In genomic region chr17:17876959-17877547, GRCh38 we compare ENCODE assay signal across 11 cellular contexts. TPM values are rescaled to one million over a fixed set of nuclear protein-coding genes. Genes with fewer than 3 reads are reported as not detected.
A peak's percentile ranks its signal among the peaks of the same experiment; 100 is the strongest.
DNase-seq lines count a peak whose midpoint lies in the region; ATAC-seq and TF ChIP-seq lines count a peak whose summit lies in the region.
"Had no signal": no experiment of that assay in that cellular context is flagged by ENCODE, and none has a peak within 500 bp of the region (broad histone marks: within the 10 kb centered on the region; RNA-seq: fewer than 3 reads in every experiment).

No MANE protein-coding gene starts in this region.

- H3K4me3 Mint-ChIP-seq in glutamatergic neuron (ENCODE audit: unreplicated experiment), result peak overlapping the region; percentile 32
- H3K4me3 Mint-ChIP-seq in natural killer cell treated with Interleukin-12 subunit alpha and Interleukin-12 subunit beta and Interleukin-15 and Interleukin-18, amount 100 ng/mL, for 72 hours, result no peak overlapping the region
- H3K4me3 Mint-ChIP-seq: activated CD8-positive, alpha-beta T cell treated with anti-CD3 and anti-CD28 coated beads, Interleukin-2, amount 10 ng/mL, durations not matched to agents 7 days and 5 days had no signal

- 5 to 9% methylated on average over 6 of the region's 6 CpGs for WGBS in aorta, 2 donors

- intact Hi-C loops in Right ventricle myocardium inferior (cut with DNase I), result loop anchor here (1.0 to 5.0 kb wide), 2 partner anchors 42 to 95 kb away; partner anchors contain the start of genes DRC3 and TOM1L2
- intact Hi-C loops in cardiac septum (cut with DNase I), result loop anchor here (2.0 to 5.0 kb wide), 2 partner anchors 24 to 45 kb away; no protein-coding TSS in a partner anchor
- intact Hi-C loops in aorta (cut with DNase I), result loop anchor here in 1 of 2 donors (1.0 to 5.0 kb wide), 3 partner anchors 36 to 95 kb away; partner anchors contain the start of genes DRC3 and TOM1L2

- H3K4me1 ChIP-seq in osteoblast (ENCODE audit: insufficient read depth, low read length) (peaks cover 20% of the 10 kb centered on the region), aorta (ENCODE audit: control insufficient read depth in 1 of 2, insufficient read depth in 2 of 2, low read length in 2 of 2) (peaks cover 3 to 7% of the 10 kb centered on the region in 2 donors)

- H3K27ac ChIP-seq in osteoblast (ENCODE audit: low read depth, low read length) (peak overlapping the region; percentile 83), aorta (ENCODE audit: low read depth in 1 of 2, low read length in 2 of 2) (peak overlapping the region; percentile 52 to 78)
- H3K27ac ChIP-seq: A549 had no signal

- peaks cover 38% of the 10 kb centered on the region for H3K4me1 Mint-ChIP-seq in glutamatergic neuron (ENCODE audit: low read depth, unreplicated experiment)
- H3K4me1 Mint-ChIP-seq in natural killer cell treated with Interleukin-12 subunit alpha and Interleukin-12 subunit beta and Interleukin-15 and Interleukin-18, amount 100 ng/mL, for 72 hours (ENCODE audit: low read depth in 2 of 2), result no peaks in the 10 kb centered on the region

- peaks cover 23% of the 10 kb centered on the region for H4K20me1 ChIP-seq in osteoblast (ENCODE audit: insufficient read depth, low read length)

- H3K4me3 ChIP-seq in osteoblast (ENCODE audit: insufficient read depth, low read length) (peak overlapping the region; percentile 31), aorta (ENCODE audit: low read length in 2 of 2) (no peak overlapping the region)
- H3K4me3 ChIP-seq: A549 had no signal

- H3K9me3 Mint-ChIP-seq in glutamatergic neuron (ENCODE audit: unreplicated experiment), result peaks cover 8% of the 10 kb centered on the region
- no peaks in the 10 kb centered on the region for H3K9me3 Mint-ChIP-seq in natural killer cell treated with Interleukin-12 subunit alpha and Interleukin-12 subunit beta and Interleukin-15 and Interleukin-18, amount 100 ng/mL, for 72 hours

- no peaks in the 10 kb centered on the region for H3K36me3 Mint-ChIP-seq in glutamatergic neuron (ENCODE audit: unreplicated experiment)
- H3K36me3 Mint-ChIP-seq in natural killer cell treated with Interleukin-12 subunit alpha and Interleukin-12 subunit beta and Interleukin-15 and Interleukin-18, amount 100 ng/mL, for 72 hours, result no peaks in the 10 kb centered on the region

- H3K27ac Mint-ChIP-seq in glutamatergic neuron (ENCODE audit: unreplicated experiment), result no peak overlapping the region
- no peak overlapping the region for H3K27ac Mint-ChIP-seq in natural killer cell treated with Interleukin-12 subunit alpha and Interleukin-12 subunit beta and Interleukin-15 and Interleukin-18, amount 100 ng/mL, for 72 hours
- H3K27ac Mint-ChIP-seq: activated CD8-positive, alpha-beta T cell treated with anti-CD3 and anti-CD28 coated beads, Interleukin-2, amount 10 ng/mL, durations not matched to agents 7 days and 5 days had no signal

- H3K36me3 ChIP-seq in osteoblast (ENCODE audit: insufficient read depth, low read length) (peaks cover 48% of the 10 kb centered on the region), aorta (ENCODE audit: control insufficient read depth in 1 of 2, insufficient read depth in 2 of 2, low read length in 1 of 2) (peaks cover 0 to under 1% of the 10 kb centered on the region in 2 donors)

- peak overlapping the region; percentile 63 for H3K4me2 ChIP-seq in osteoblast (ENCODE audit: insufficient read depth, low read length)
- H3K4me2 ChIP-seq: A549 had no signal

- no peak overlapping the region for H2AFZ ChIP-seq in osteoblast (ENCODE audit: low read length)

- TF ChIP-seq CTCF in glutamatergic neuron (IDR thresholded peaks at IDR 0.05; ENCODE audit: partially characterized antibody, unreplicated experiment) (no peak), osteoblast (IDR thresholded peaks at IDR 0.05; ENCODE audit: extremely low read depth, low read depth, low read length) (no peak)

- peaks cover 5% of the 10 kb centered on the region for H3K27me3 Mint-ChIP-seq in glutamatergic neuron (ENCODE audit: unreplicated experiment)
- no peaks in the 10 kb centered on the region for H3K27me3 Mint-ChIP-seq in natural killer cell treated with Interleukin-12 subunit alpha and Interleukin-12 subunit beta and Interleukin-15 and Interleukin-18, amount 100 ng/mL, for 72 hours

- ATAC-seq in Right ventricle myocardium inferior, result peak; percentile 65
- peak; percentile 85 for ATAC-seq in aorta (ENCODE audit: low FRiP score)
- no peak for ATAC-seq in natural killer cell treated with Interleukin-12 subunit alpha and Interleukin-12 subunit beta and Interleukin-15 and Interleukin-18, amount 100 ng/mL, for 72 hours
- ATAC-seq: A549; activated CD8-positive, alpha-beta T cell treated with anti-CD3 and anti-CD28 coated beads, Interleukin-2, amount 10 ng/mL, durations not matched to agents 7 days and 5 days had no signal

- H3K9me3 ChIP-seq in osteoblast (ENCODE audit: low read depth, low read length) (no peaks in the 10 kb centered on the region), aorta (ENCODE audit: control insufficient read depth, low read length) (no peaks in the 10 kb centered on the region)
- H3K9me3 ChIP-seq: A549 had no signal

- H3K27me3 ChIP-seq in osteoblast (ENCODE audit: insufficient read depth, low read length) (no peaks in the 10 kb centered on the region), aorta (ENCODE audit: control insufficient read depth in 1 of 2, insufficient read depth in 2 of 2, low read length in 1 of 2) (no peaks in the 10 kb centered on the region)

- no peak for DNase-seq in Right ventricle myocardium inferior (ENCODE audit: missing footprints)
- DNase-seq in cardiac septum (ENCODE audit: low spot score), result no peak
- no peak for DNase-seq in glutamatergic neuron
- DNase-seq in osteoblast (ENCODE audit: insufficient read length, low spot score, missing footprints), result no peak
- DNase-seq in aorta, result peak; percentile 78 to 79
- DNase-seq in hippocampal formation (lab: John Stamatoyannopoulos, UW), result no peak
- no peak for DNase-seq in natural killer cell treated with Interleukin-12 subunit alpha and Interleukin-12 subunit beta and Interleukin-15 and Interleukin-18, amount 100 ng/mL, for 72 hours (ENCODE audit: low spot score)
- no peak for DNase-seq in amniotic stem cell (lab: John Stamatoyannopoulos, UW)
- DNase-seq: activated CD8-positive, alpha-beta T cell treated with anti-CD3 and anti-CD28 coated beads, Interleukin-2, amount 10 ng/mL, durations not matched to agents 7 days and 5 days; NCI-H1436 had no signal

- H3K79me2 ChIP-seq in osteoblast (ENCODE audit: insufficient read depth, low read length), result no peaks in the 10 kb centered on the region

RNA-seq across cellular contexts. Expression of gene SREBF1, which starts 40.3 kb away (rescaled TPM):
- 18.9 TPM for total RNA-seq in Right ventricle myocardium inferior
- total RNA-seq in cardiac septum, result 17.1 TPM
- total RNA-seq in glutamatergic neuron (ENCODE audit: unreplicated experiment), result 365 TPM
- total RNA-seq in osteoblast, result 115 and 133 TPM in 2 replicates
- 100 to 1,000 TPM in 1 of 2 donors, 10 to 100 TPM in 1; 23.6 to 103 TPM for total RNA-seq in aorta
- polyA plus RNA-seq in aorta, result 10 to 100 TPM; 24.0 to 24.7 TPM
- 10 to 100 TPM; 55.8 to 73.5 TPM for total RNA-seq in natural killer cell treated with Interleukin-12 subunit alpha and Interleukin-12 subunit beta and Interleukin-15 and Interleukin-18, amount 100 ng/mL, for 72 hours

Comparison
In these comparisons a context has a peak if more than half of its experiments do, and no peak if none do; other contexts are left out.
1. ATAC-seq: peak in Right ventricle myocardium inferior (single experiment) and aorta (single experiment); none in natural killer cell treated with Interleukin-12 subunit alpha and Interleukin-12 subunit beta and Interleukin-15 and Interleukin-18, amount 100 ng/mL, for 72 hours (0 of 2).
2. DNase-seq: peak in aorta (2 of 2); none in Right ventricle myocardium inferior (single experiment), cardiac septum (single experiment), glutamatergic neuron (single experiment), osteoblast (single experiment), hippocampal formation (0 of 2), natural killer cell treated with Interleukin-12 subunit alpha and Interleukin-12 subunit beta and Interleukin-15 and Interleukin-18, amount 100 ng/mL, for 72 hours (single experiment) and amniotic stem cell (single experiment).